In the genomic region with DNA sequence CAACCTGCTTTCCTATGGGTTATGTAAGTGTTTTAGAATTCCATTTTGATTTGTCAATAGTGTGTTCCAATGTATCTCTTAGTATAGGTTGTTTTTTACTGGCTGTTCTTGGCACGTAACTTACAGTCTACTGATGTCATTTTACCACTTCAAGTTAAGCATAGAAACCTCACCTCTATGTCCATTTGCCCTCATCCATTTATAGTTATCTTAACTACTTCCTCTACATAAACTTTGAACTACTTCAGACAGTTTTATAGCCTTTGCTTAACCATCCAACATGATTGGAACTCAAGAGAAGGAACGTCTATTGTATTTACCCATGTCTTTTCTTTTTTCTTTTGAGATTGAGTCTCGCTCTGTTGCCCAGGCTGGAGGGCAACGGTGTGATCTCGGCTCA, we compare ENCODE assay signal across 15 cellular contexts.
A peak's percentile ranks its signal among the peaks of the same experiment; 100 is the strongest.
DNase-seq lines count a peak whose midpoint lies in the region; ATAC-seq and TF ChIP-seq lines count a peak whose summit lies in the region.
"Had no signal": no experiment of that assay in that cellular context is flagged by ENCODE, and none has a peak within 500 bp of the region (broad histone marks: within the 10 kb centered on the region; RNA-seq: fewer than 3 reads in every experiment).

No MANE protein-coding gene starts in this region.

- H3K27me3 Mint-ChIP-seq in activated naive CD4-positive, alpha-beta T cell treated with anti-CD3 and anti-CD28 coated beads, Interleukin-2, amount 50 U/mL, for 24 hours: no peaks in the 10 kb centered on the region
- H3K27me3 Mint-ChIP-seq: CD4-positive, alpha-beta memory T cell had no signal

- no peaks in the 10 kb centered on the region for H4K20me1 ChIP-seq in OCI-LY7 (ENCODE audit: insufficient read depth, low read length)

- peak; percentile 82 for ATAC-seq in mucosa of descending colon
- ATAC-seq: GM23338 had no signal

- H3K36me3 Mint-ChIP-seq in activated naive CD4-positive, alpha-beta T cell treated with anti-CD3 and anti-CD28 coated beads, Interleukin-2, amount 50 U/mL, for 24 hours: peaks cover 9% of the 10 kb centered on the region

- H3K9me3 ChIP-seq in OCI-LY7 (ENCODE audit: low read length) (no peaks in the 10 kb centered on the region), mucosa of descending colon (no peaks in the 10 kb centered on the region)

- H3K4me1 ChIP-seq in OCI-LY7 (ENCODE audit: insufficient read depth, low read length, poor library complexity, severe bottlenecking) (no peaks in the 10 kb centered on the region), mucosa of descending colon (ENCODE audit: low read depth) (no peaks in the 10 kb centered on the region)

- no peaks in the 10 kb centered on the region for H3K4me1 Mint-ChIP-seq in activated naive CD4-positive, alpha-beta T cell treated with anti-CD3 and anti-CD28 coated beads, Interleukin-2, amount 50 U/mL, for 24 hours
- H3K4me1 Mint-ChIP-seq: CD4-positive, alpha-beta memory T cell; GM23338; H9 had no signal

- H3K27ac Mint-ChIP-seq in activated naive CD4-positive, alpha-beta T cell treated with anti-CD3 and anti-CD28 coated beads, Interleukin-2, amount 50 U/mL, for 24 hours: peak overlapping the region; percentile 30
- H3K27ac Mint-ChIP-seq: GM23338, H9 had no signal

- peaks cover 5% of the 10 kb centered on the region for H3K9me3 Mint-ChIP-seq in activated naive CD4-positive, alpha-beta T cell treated with anti-CD3 and anti-CD28 coated beads, Interleukin-2, amount 50 U/mL, for 24 hours

- intact Hi-C loops in OCI-LY7 (cut with micrococcal nuclease; ENCODE audit: unreplicated experiment): no loop called here
- intact Hi-C loops in mucosa of descending colon (cut with DNase I, micrococcal nuclease): no loop called here

- BruUV-seq in OCI-LY7 (replicated peaks; lab: Mats Ljungman, UMichigan): TSS peak; percentile 31

- TF ChIP-seq CTCF in OCI-LY7 (conservative IDR thresholded peaks at IDR 0.05; ENCODE audit: low read length) (no peak), mucosa of descending colon (IDR thresholded peaks at IDR 0.05) (no peak)

- H3K9me2 ChIP-seq in OCI-LY7 (ENCODE audit: insufficient read depth, low read length): no peaks in the 10 kb centered on the region

- no peak for DNase-seq in activated naive CD4-positive, alpha-beta T cell treated with anti-CD3 and anti-CD28 coated beads, Interleukin-2, amount 50 U/mL, for 16 hours
- no peak for DNase-seq in OCI-LY7 (ENCODE audit: low spot score)
- DNase-seq in mucosa of descending colon: no peak
- DNase-seq in HCEC 1CT: no peak
- no peak for DNase-seq in NCI-H1048 (lab: John Stamatoyannopoulos, UW)
- DNase-seq: C1 segment of cervical spinal cord; Calu3; CD4-positive, alpha-beta memory T cell; COR-L47; DMS53; DMS79 treated with DMSO at 0.1 percent for 48 hours; GF-D8; H9 had no signal

- no peak overlapping the region for H3K4me3 ChIP-seq in OCI-LY7 (ENCODE audit: low read depth, low read length, poor library complexity, severe bottlenecking)
- no peak overlapping the region for H3K4me3 ChIP-seq in mucosa of descending colon
- H3K4me3 ChIP-seq: GM23338 had no signal

- H3K27ac ChIP-seq in OCI-LY7 (ENCODE audit: low read depth, low read length, poor library complexity, severe bottlenecking): no peak overlapping the region

- H3K36me3 ChIP-seq in OCI-LY7 (ENCODE audit: insufficient read depth, low read length): no peaks in the 10 kb centered on the region
- no peaks in the 10 kb centered on the region for H3K36me3 ChIP-seq in mucosa of descending colon (ENCODE audit: low read depth)

- CTCF ChIA-PET in OCI-LY7 (lab: Charles Lee; ENCODE audit: unreplicated experiment): no interaction called here

- no peak overlapping the region for H2AFZ ChIP-seq in OCI-LY7 (ENCODE audit: low read length)
- H2AFZ ChIP-seq: GM23338 had no signal

- H3K79me2 ChIP-seq in OCI-LY7 (ENCODE audit: insufficient read depth, low read depth, low read length): no peaks in the 10 kb centered on the region

- H3K4me2 ChIP-seq in OCI-LY7 (ENCODE audit: low read length): no peak overlapping the region
- H3K4me2 ChIP-seq: GM23338 had no signal

- no peak overlapping the region for H3K4me3 Mint-ChIP-seq in activated naive CD4-positive, alpha-beta T cell treated with anti-CD3 and anti-CD28 coated beads, Interleukin-2, amount 50 U/mL, for 24 hours
- H3K4me3 Mint-ChIP-seq: GM23338, H9 had no signal

- POLR2A ChIA-PET in OCI-LY7 (lab: Charles Lee): no interaction called here
